In genomic region chr9:108994695-108995094, GRCh38 we compare ENCODE assay signal across 8 cellular contexts. TPM values are rescaled to one million over a fixed set of nuclear protein-coding genes. Genes with fewer than 3 reads are reported as not detected.
A peak's percentile ranks its signal among the peaks of the same experiment; 100 is the strongest.
DNase-seq lines count a peak whose midpoint lies in the region; ATAC-seq and FAIRE-seq lines count a peak whose summit lies in the region.

No MANE protein-coding gene starts in this region.

- FAIRE-seq in RCC 7860 (lab: Jason Lieb, UNC): peak; percentile 78

- peak; percentile 90 for ATAC-seq in GM18519 (IDR thresholded peaks at IDR 0.05; ENCODE audit: low FRiP score, unreplicated experiment)
- peak; percentile 91 for ATAC-seq in HG02870 (IDR thresholded peaks at IDR 0.05; ENCODE audit: unreplicated experiment)
- peak; percentile 67 for ATAC-seq in left lobe of liver

- DNase-seq in RCC 7860 (ENCODE audit: low spot score) (peak; percentile 50), left lobe of liver (ENCODE audit: low spot score) (no peak), COR-L47 (lab: John Stamatoyannopoulos, UW) (no peak), cerebellar cortex (ENCODE audit: low spot score) (no peak)
- no peak for DNase-seq in activated CD8-positive, alpha-beta memory T cell treated with anti-CD3 and anti-CD28 coated beads for 24 hours
- no peak for DNase-seq in activated CD4-positive, alpha-beta T cell treated with anti-CD3 and anti-CD28 coated beads for 4 hours

RNA-seq across cellular contexts. Expression of gene CTNNAL1, which starts 18.6 kb away (rescaled TPM):
- total RNA-seq in left lobe of liver: 11.0 TPM
